11 cellular contexts compared by ENCODE assay signal in genomic region chr13:32284927-32285632, GRCh38. TPM values are rescaled to one million over a fixed set of nuclear protein-coding genes. Genes with fewer than 3 reads are reported as not detected.
DNase-seq lines count a peak whose midpoint lies in the region; ATAC-seq and TF ChIP-seq lines count a peak whose summit lies in the region.
"Had no signal": no experiment of that assay in that cellular context is flagged by ENCODE, and none has a peak within 500 bp of the region (broad histone marks: within the 10 kb centered on the region; RNA-seq: fewer than 3 reads in every experiment).

No MANE protein-coding gene starts in this region.

- H3K9me3 ChIP-seq in HEK293 (ENCODE audit: control insufficient read depth, insufficient read depth, low read depth, low read length) = no peaks in the 10 kb centered on the region
- no peaks in the 10 kb centered on the region for H3K9me3 ChIP-seq in skeletal muscle tissue (ENCODE audit: control insufficient read depth in 3 of 3, low read length in 3 of 3)

- H3K27me3 Mint-ChIP-seq in progenitor cell of endocrine pancreas = no peaks in the 10 kb centered on the region

- ATAC-seq in HG02840 (IDR thresholded peaks at IDR 0.05; ENCODE audit: low FRiP score, unreplicated experiment) (no peak), HG03159 (IDR thresholded peaks at IDR 0.05; ENCODE audit: unreplicated experiment) (no peak)

- H3K4me3 ChIP-seq in HEK293 (ENCODE audit: low read depth, low read length) (no peak overlapping the region), skeletal muscle tissue (ENCODE audit: low read length in 3 of 3) (no peak overlapping the region)

- no peak overlapping the region for H3K9ac ChIP-seq in skeletal muscle tissue (ENCODE audit: low read depth in 1 of 3, low read length in 3 of 3)

- H3K36me3 ChIP-seq in HEK293 (ENCODE audit: control insufficient read depth in 2 of 2, insufficient read depth in 1 of 2, low read length in 2 of 2) (no peaks in the 10 kb centered on the region), skeletal muscle tissue (ENCODE audit: control insufficient read depth in 3 of 3, insufficient read depth in 3 of 3, low read length in 3 of 3) (peaks cover 2 to 19% (median 19%) of the 10 kb centered on the region in 3 donors)

- no peaks in the 10 kb centered on the region for H3K9me3 Mint-ChIP-seq in progenitor cell of endocrine pancreas (ENCODE audit: low read depth)

- TF ChIP-seq CTCF in HEK293 (tag by site-specific recombination; IDR thresholded peaks at IDR 0.05) = no peak
- TF ChIP-seq CTCF in progenitor cell of endocrine pancreas (IDR thresholded peaks at IDR 0.05; ENCODE audit: unreplicated experiment) = no peak

- H3K27me3 ChIP-seq in skeletal muscle tissue (ENCODE audit: control insufficient read depth in 3 of 3, insufficient read depth in 3 of 3, low read length in 3 of 3) = no peaks in the 10 kb centered on the region

- H3K27ac ChIP-seq in HEK293 (ENCODE audit: extremely low read depth, low read depth, low read length) = no peak overlapping the region
- H3K27ac ChIP-seq in caudate nucleus (ENCODE audit: low read depth, low read length) = peak overlapping the region; percentile 75
- H3K27ac ChIP-seq in skeletal muscle tissue (ENCODE audit: low read depth, low read length) = peak overlapping the region; percentile 15
- H3K27ac ChIP-seq: epithelial cell of prostate had no signal

- H3K36me3 Mint-ChIP-seq in progenitor cell of endocrine pancreas (ENCODE audit: insufficient read depth) = no peaks in the 10 kb centered on the region

- H3K4me1 ChIP-seq in HEK293 (ENCODE audit: control insufficient read depth, insufficient read depth, low read length) (peaks cover 13% of the 10 kb centered on the region), skeletal muscle tissue (ENCODE audit: control insufficient read depth in 3 of 3, insufficient read depth in 3 of 3, low read length in 3 of 3) (no peaks in the 10 kb centered on the region)

- CTCF ChIA-PET in HEK293 (lab: Yijun Ruan, JAX) = no interaction called here

- no peak overlapping the region for H3K4me3 Mint-ChIP-seq in progenitor cell of endocrine pancreas (ENCODE audit: low read depth)

- POLR2A ChIA-PET in HEK293 (lab: Yijun Ruan, JAX) = interaction anchor here (0.6 to 1.3 kb wide), 2 partner anchors 20 to 30 kb away, joined by 3 to 7 read pairs; partner anchors contain the start of genes BRCA2 and ZAR1L

- peak in 4 of 61 donors; percentile 6 to 34 (median 16) for DNase-seq in caudate nucleus (lab: John Stamatoyannopoulos, UW)
- peak; percentile 64 for DNase-seq in kidney tubule cell (ENCODE audit: low spot score)
- DNase-seq in effector CD4-positive, alpha-beta T cell = no peak
- no peak for DNase-seq in progenitor cell of endocrine pancreas (ENCODE audit: low spot score, unreplicated experiment)
- DNase-seq: activated CD4-positive, CD25-positive, alpha-beta regulatory T cell; NCI-H2029 treated with DMSO at 0.1 percent for 48 hours had no signal

- no peaks in the 10 kb centered on the region for H3K4me1 Mint-ChIP-seq in progenitor cell of endocrine pancreas (ENCODE audit: low read depth)

- no peak overlapping the region for H3K27ac Mint-ChIP-seq in progenitor cell of endocrine pancreas

TF ChIP-seq in HEK293, 187 proteins besides CTCF, POLR2A, EP300 and RAD21:
- TF ChIP-seq ZNF16 (tag by site-specific recombination; IDR thresholded peaks at IDR 0.05; ENCODE audit: low read depth) (no peak), ZNF350 (tag by site-specific recombination; IDR thresholded peaks at IDR 0.05) (no peak), GFI1B (tag by site-specific recombination; IDR thresholded peaks at IDR 0.05) (peak; percentile 50; the same call in 1 of the 2 replicates), YY2 (tag by site-specific recombination; IDR thresholded peaks at IDR 0.05) (no peak), PRDM6 (tag by site-specific recombination; IDR thresholded peaks at IDR 0.05) (peak; percentile 39; the same call in 1 of the 2 replicates), ZNF791 (tag by site-specific recombination; IDR thresholded peaks at IDR 0.05) (no peak), ZNF544 (tag by site-specific recombination; IDR thresholded peaks at IDR 0.05) (no peak), ZNF23 (tag by site-specific recombination; IDR thresholded peaks at IDR 0.05; ENCODE audit: borderline replicate concordance) (no peak), ZNF169 (tag by site-specific recombination; IDR thresholded peaks at IDR 0.05) (no peak), ZNF639 (tag by site-specific recombination; IDR thresholded peaks at IDR 0.05) (no peak), ZNF510 (tag by site-specific recombination; IDR thresholded peaks at IDR 0.05; ENCODE audit: insufficient replicate concordance) (no peak), PRDM1 (tag by site-specific recombination; IDR thresholded peaks at IDR 0.05) (no peak), KLF10 (tag by site-specific recombination; IDR thresholded peaks at IDR 0.05) (no peak), ZNF48 (tag by site-specific recombination; IDR thresholded peaks at IDR 0.05) (no peak), ZNF777 (tag by site-specific recombination; IDR thresholded peaks at IDR 0.05; ENCODE audit: borderline replicate concordance) (no peak)
TF ChIP-seq in HEK293: peak in this region for 2.

RNA-seq across cellular contexts. Expression of gene ZAR1L, which starts 30.1 kb away (rescaled TPM):
- total RNA-seq in skeletal muscle tissue = not detected
- not detected in 2 replicates for total RNA-seq in progenitor cell of endocrine pancreas

RNA-seq across cellular contexts. Expression of gene BRCA2, which starts 30.2 kb away (rescaled TPM):
- total RNA-seq in skeletal muscle tissue = 2.6 TPM
- total RNA-seq in progenitor cell of endocrine pancreas = 11.3 and 14.7 TPM in 2 replicates
